ENCODE assay signal across 1 cellular context in genomic region chr5:160387445-160387844, GRCh38.
A peak's percentile ranks its signal among the peaks of the same experiment; 100 is the strongest.
TF ChIP-seq lines count a peak whose summit lies in the region.

No MANE protein-coding gene starts in this region.

TF ChIP-seq in K562, 482 proteins besides CTCF, POLR2A, EP300 and RAD21:
- TF ChIP-seq MXD1 (CRISPR knock-in tag; IDR thresholded peaks at IDR 0.05; ENCODE audit: borderline replicate concordance, poor library complexity, severe bottlenecking) (no peak), CBX3 (IDR thresholded peaks at IDR 0.05; ENCODE audit: borderline replicate concordance in 1 of 2, low read length in 2 of 2) (peak in 1 of 2 experiments; percentile 56; a peak in 1 of 3 replicates), CC2D1A (IDR thresholded peaks at IDR 0.05) (no peak), GTF2E2 (tag; IDR thresholded peaks at IDR 0.05) (no peak), ZNF280A (IDR thresholded peaks at IDR 0.05; ENCODE audit: low read depth, partially characterized antibody) (peak; percentile 30), USF2 (CRISPR knock-in tag; IDR thresholded peaks at IDR 0.05) (no peak), ZNF324 (CRISPR knock-in tag; IDR thresholded peaks at IDR 0.05) (peak; percentile 94)
TF ChIP-seq in K562: peak in this region for 3.
